ENCODE assay signal across 8 cellular contexts in the genomic region with DNA sequence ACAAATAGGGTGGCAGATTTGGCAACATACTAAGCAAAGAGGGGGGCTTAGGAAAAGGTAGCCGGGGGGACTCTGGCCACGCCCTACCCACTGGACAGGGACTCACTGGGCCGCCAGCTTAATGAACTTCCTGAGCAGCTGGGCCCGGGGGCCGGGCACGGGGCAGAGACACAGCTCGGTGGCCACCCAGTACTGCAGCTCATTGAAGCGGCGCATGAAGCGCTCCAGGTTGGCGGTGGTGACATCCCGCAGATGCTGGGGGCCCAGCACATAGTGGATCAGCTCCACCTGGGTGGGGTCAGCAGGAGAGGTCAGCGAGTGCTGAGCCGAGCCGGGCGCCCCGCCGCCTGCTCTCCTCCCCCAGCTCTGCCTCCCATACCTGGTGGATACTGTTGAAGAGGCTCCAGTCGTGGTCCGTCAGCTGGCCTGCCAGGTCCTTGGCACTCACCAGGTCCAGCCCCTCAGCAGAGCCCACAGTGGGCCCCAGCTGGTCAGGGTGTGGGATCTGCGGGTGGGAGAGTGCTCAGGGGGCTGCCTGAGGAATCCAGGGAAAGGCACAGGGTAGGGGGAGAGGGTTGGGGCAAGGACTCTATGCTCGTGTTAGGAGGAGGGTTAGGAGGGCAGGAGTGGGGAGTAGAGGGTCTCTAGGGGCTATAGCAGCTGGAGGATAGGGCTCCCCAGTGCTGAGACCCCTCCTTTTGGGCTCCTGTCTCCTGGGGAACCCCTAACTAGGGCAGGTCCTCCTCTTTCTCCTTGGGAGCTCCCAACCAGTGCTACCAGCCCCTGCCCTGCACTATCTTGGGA. TPM values are rescaled to one million over a fixed set of nuclear protein-coding genes. Genes with fewer than 3 reads are reported as not detected.
DNase-seq lines count a peak whose midpoint lies in the region; ATAC-seq lines count a peak whose summit lies in the region.

No MANE protein-coding gene starts in this region.

- CTCF ChIA-PET in CD8-positive, alpha-beta memory T cell (lab: Charles Lee) = interaction anchor here (1.3 to 9.6 kb wide), 11 partner anchors 13 to 223 kb away, joined by 4 to 414 read pairs (median 34); partner anchors contain the start of genes ENDOU, HDAC7, RAPGEF3 and RPAP3

- peak overlapping the region; percentile 96 for H3K4me2 ChIP-seq in Karpas-422 (ENCODE audit: low read depth, low read length, poor library complexity, severe bottlenecking)

- no peak overlapping the region for H3K27ac ChIP-seq in CD8-positive, alpha-beta memory T cell (ENCODE audit: low read depth, low read length)
- peak overlapping the region; percentile 96 for H3K27ac ChIP-seq in Karpas-422 (ENCODE audit: low read length)

- H3K9me3 ChIP-seq in CD8-positive, alpha-beta memory T cell (ENCODE audit: low read length) = no peaks in the 10 kb centered on the region
- H3K9me3 ChIP-seq in Karpas-422 (ENCODE audit: low read length) = no peaks in the 10 kb centered on the region

- H3K4me1 Mint-ChIP-seq in CD8-positive, alpha-beta memory T cell = peaks cover 19 to 37% (median 26%) of the 10 kb centered on the region in 3 donors

- peak overlapping the region in 5 of 8 donors; percentile 4 to 83 (median 34) for H3K27ac Mint-ChIP-seq in CD8-positive, alpha-beta memory T cell

- no peak overlapping the region for H3K4me3 ChIP-seq in CD8-positive, alpha-beta memory T cell (ENCODE audit: low read length)
- H3K4me3 ChIP-seq in Karpas-422 (ENCODE audit: low read length) = peak overlapping the region; percentile 77

- peaks cover 5 to 16% of the 10 kb centered on the region in 2 donors for H3K27me3 Mint-ChIP-seq in CD8-positive, alpha-beta memory T cell

- peak overlapping the region; percentile 91 for H3K9ac ChIP-seq in Karpas-422 (ENCODE audit: low read length)

- no peak overlapping the region for H2AFZ ChIP-seq in Karpas-422 (ENCODE audit: low read length)

- ATAC-seq in GM21447 (IDR thresholded peaks at IDR 0.05; ENCODE audit: unreplicated experiment) (peak; percentile 60), HG02970 (IDR thresholded peaks at IDR 0.05; ENCODE audit: low FRiP score, unreplicated experiment) (no peak)

- H3K36me3 ChIP-seq in CD8-positive, alpha-beta memory T cell (ENCODE audit: insufficient read depth, low read length) = no peaks in the 10 kb centered on the region
- H3K36me3 ChIP-seq in Karpas-422 (ENCODE audit: insufficient read depth, low read length) = no peaks in the 10 kb centered on the region

- H3K36me3 Mint-ChIP-seq in CD8-positive, alpha-beta memory T cell = no peaks in the 10 kb centered on the region

- no peaks in the 10 kb centered on the region for H3K9me3 Mint-ChIP-seq in CD8-positive, alpha-beta memory T cell

- H3K27me3 ChIP-seq in CD8-positive, alpha-beta memory T cell (ENCODE audit: insufficient read depth, low read length, poor library complexity, severe bottlenecking) = no peaks in the 10 kb centered on the region
- no peaks in the 10 kb centered on the region for H3K27me3 ChIP-seq in Karpas-422 (ENCODE audit: low read length)

- H3K4me1 ChIP-seq in CD8-positive, alpha-beta memory T cell (ENCODE audit: insufficient read depth, low read length) = peaks cover 21% of the 10 kb centered on the region
- peaks cover 50% of the 10 kb centered on the region for H3K4me1 ChIP-seq in Karpas-422 (ENCODE audit: low read length)

- no peaks in the 10 kb centered on the region for H3K79me2 ChIP-seq in Karpas-422 (ENCODE audit: low read length)

- DNase-seq in CD8-positive, alpha-beta memory T cell = no peak
- DNase-seq in Karpas-422 (peak; percentile 86), left kidney (ENCODE audit: low read depth, low spot score) (peak; percentile 86), HUDEP-2 (lab: John Stamatoyannopoulos, UW; ENCODE audit: unreplicated experiment in 76 of 76) (no peak)
- no peak for DNase-seq in stimulated activated CD4-positive, alpha-beta T cell treated with anti-CD3 and anti-CD28 coated beads, Interleukin-12 subunit alpha, Interleukin-12 subunit beta, amount 100 ng/mL, for 4 hours
- DNase-seq in stimulated activated naive CD4-positive, alpha-beta T cell (lab: John Stamatoyannopoulos, UW) = no peak

- H3K4me3 Mint-ChIP-seq in CD8-positive, alpha-beta memory T cell = peak overlapping the region in 4 of 7 donors; percentile 12 to 61 (median 26)

- POLR2A ChIA-PET in CD8-positive, alpha-beta memory T cell (lab: Charles Lee) = interaction anchor here (1.7 kb wide), 1 partner anchor 26 kb away, joined by 7 read pairs; no protein-coding TSS in a partner anchor

- no peaks in the 10 kb centered on the region for H3K9me2 ChIP-seq in Karpas-422 (replicated peaks; ENCODE audit: insufficient read depth, low read length)

- H4K20me1 ChIP-seq in Karpas-422 (ENCODE audit: insufficient read depth, low read depth, low read length) = 0 out of 2 replicates have a peak, but pooled peaks cover 8% of the 10 kb centered on the region

RNA-seq across cellular contexts. Expression of gene ENDOU, which starts 15.4 kb away (rescaled TPM):
- not detected for total RNA-seq in CD8-positive, alpha-beta memory T cell
- not detected for polyA plus RNA-seq in CD8-positive, alpha-beta memory T cell
- 1.2 and 10.7 TPM in 2 replicates for total RNA-seq in Karpas-422 (2014; rRNA removed; shearing (Covaris generic); ENCODE audit: low replicate concordance)

RNA-seq across cellular contexts. Expression of gene RAPGEF3, which starts 17.9 kb away (rescaled TPM):
- total RNA-seq in CD8-positive, alpha-beta memory T cell = 1 to 10 TPM in 1 of 2 experiments, under 1 TPM in 1; 0.95 to 1.1 TPM
- polyA plus RNA-seq in CD8-positive, alpha-beta memory T cell = 0.15 TPM
- total RNA-seq in Karpas-422 (2014; rRNA removed; shearing (Covaris generic); ENCODE audit: low replicate concordance) = 4.4 and 11.9 TPM in 2 replicates

RNA-seq across cellular contexts. Expression of gene SLC48A1, which starts 32.3 kb away (rescaled TPM):
- 10 to 100 TPM; 10.9 to 11.5 TPM for total RNA-seq in CD8-positive, alpha-beta memory T cell
- polyA plus RNA-seq in CD8-positive, alpha-beta memory T cell = 9.1 TPM
- 21.5 and 21.9 TPM in 2 replicates for total RNA-seq in Karpas-422 (2014; rRNA removed; shearing (Covaris generic); ENCODE audit: low replicate concordance)

RNA-seq across cellular contexts. Expression of gene RPAP3, which starts 34.9 kb away (rescaled TPM):
- total RNA-seq in CD8-positive, alpha-beta memory T cell = 10 to 100 TPM; 54.0 to 58.1 TPM
- 35.3 TPM for polyA plus RNA-seq in CD8-positive, alpha-beta memory T cell
- total RNA-seq in Karpas-422 (2014; rRNA removed; shearing (Covaris generic); ENCODE audit: low replicate concordance) = 38.2 and 47.2 TPM in 2 replicates

Comparison
In these comparisons a context has a peak if more than half of its experiments do, and no peak if none do; other contexts are left out.
1. DNase-seq: peak in Karpas-422 (single experiment) and left kidney (single experiment); none in CD8-positive, alpha-beta memory T cell (0 of 5), stimulated activated CD4-positive, alpha-beta T cell treated with anti-CD3 and anti-CD28 coated beads, Interleukin-12 subunit alpha, Interleukin-12 subunit beta, amount 100 ng/mL, for 4 hours (single experiment), stimulated activated naive CD4-positive, alpha-beta T cell (0 of 6) and HUDEP-2 (0 of 76).